In the genomic region with DNA sequence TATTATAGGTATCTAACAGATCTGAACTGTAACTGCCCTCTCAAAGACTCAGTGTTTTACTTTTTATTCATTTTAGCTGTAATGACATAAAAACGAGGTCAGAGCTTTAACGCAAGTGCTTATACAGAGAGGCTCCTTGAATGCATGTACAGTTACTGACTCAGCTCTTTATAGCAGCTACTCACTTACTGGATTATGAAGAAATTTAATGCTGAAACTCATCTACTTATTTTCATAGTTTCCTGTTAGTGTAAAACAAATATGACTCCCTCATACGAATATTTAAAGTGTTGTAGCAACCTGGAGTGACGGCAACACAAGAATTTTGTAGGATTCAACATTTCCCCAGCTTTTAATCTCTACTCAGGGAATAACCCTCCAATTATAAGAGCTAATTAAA, we compare ENCODE assay signal across 1 cellular context.
TF ChIP-seq lines count a peak whose summit lies in the region.

No MANE protein-coding gene starts in this region.

TF ChIP-seq in K562, 482 proteins besides CTCF, POLR2A, EP300 and RAD21:
- TF ChIP-seq OTX1 (CRISPR knock-in tag; IDR thresholded peaks at IDR 0.05) (no peak), YBX1 (IDR thresholded peaks at IDR 0.05) (no peak), NR2C2 (CRISPR knock-in tag; IDR thresholded peaks at IDR 0.05) (no peak), NR2C2 (tag; IDR thresholded peaks at IDR 0.05) (no peak), MAFG (tag; conservative IDR thresholded peaks at IDR 0.05) (0 out of 2 replicates have a peak, but pooled peaks have one; percentile 26), C11orf30 (IDR thresholded peaks at IDR 0.05; ENCODE audit: low read depth) (peak; percentile 32), TGIF2 (CRISPR knock-in tag; IDR thresholded peaks at IDR 0.05) (no peak), SMAD2 (IDR thresholded peaks at IDR 0.05; ENCODE audit: low read depth, low read length) (no peak), ATF3 (IDR thresholded peaks at IDR 0.05) (no peak), ATF3 (CRISPR knock-in tag; conservative IDR thresholded peaks at IDR 0.05) (no peak), ZNF316 (IDR thresholded peaks at IDR 0.05) (peak; percentile 61)
- TF ChIP-seq, protein P1, sequence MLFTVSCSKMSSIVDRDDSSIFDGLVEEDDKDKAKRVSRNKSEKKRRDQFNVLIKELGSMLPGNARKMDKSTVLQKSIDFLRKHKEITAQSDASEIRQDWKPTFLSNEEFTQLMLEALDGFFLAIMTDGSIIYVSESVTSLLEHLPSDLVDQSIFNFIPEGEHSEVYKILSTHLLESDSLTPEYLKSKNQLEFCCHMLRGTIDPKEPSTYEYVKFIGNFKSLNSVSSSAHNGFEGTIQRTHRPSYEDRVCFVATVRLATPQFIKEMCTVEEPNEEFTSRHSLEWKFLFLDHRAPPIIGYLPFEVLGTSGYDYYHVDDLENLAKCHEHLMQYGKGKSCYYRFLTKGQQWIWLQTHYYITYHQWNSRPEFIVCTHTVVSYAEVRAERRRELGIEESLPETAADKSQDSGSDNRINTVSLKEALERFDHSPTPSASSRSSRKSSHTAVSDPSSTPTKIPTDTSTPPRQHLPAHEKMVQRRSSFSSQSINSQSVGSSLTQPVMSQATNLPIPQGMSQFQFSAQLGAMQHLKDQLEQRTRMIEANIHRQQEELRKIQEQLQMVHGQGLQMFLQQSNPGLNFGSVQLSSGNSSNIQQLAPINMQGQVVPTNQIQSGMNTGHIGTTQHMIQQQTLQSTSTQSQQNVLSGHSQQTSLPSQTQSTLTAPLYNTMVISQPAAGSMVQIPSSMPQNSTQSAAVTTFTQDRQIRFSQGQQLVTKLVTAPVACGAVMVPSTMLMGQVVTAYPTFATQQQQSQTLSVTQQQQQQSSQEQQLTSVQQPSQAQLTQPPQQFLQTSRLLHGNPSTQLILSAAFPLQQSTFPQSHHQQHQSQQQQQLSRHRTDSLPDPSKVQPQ (CRISPR knock-in tag; IDR thresholded peaks at IDR 0.05; ENCODE audit: borderline replicate concordance) = no peak
TF ChIP-seq in K562: peak in this region for 3.
